1 cellular context compared by ENCODE assay signal in genomic region chr2:190802133-190802532, GRCh38.
TF ChIP-seq lines count a peak whose summit lies in the region.

No MANE protein-coding gene starts in this region.

TF ChIP-seq in SK-N-SH treated with all-trans-retinoic acid at 6 μM for 48 hours, 23 proteins besides CTCF, POLR2A, EP300 and RAD21 (continued from another document):
- TF ChIP-seq ZFP3 (CRISPR knock-in tag; IDR thresholded peaks at IDR 0.05) (no peak), TCF4 (CRISPR knock-in tag; IDR thresholded peaks at IDR 0.05; ENCODE audit: borderline replicate concordance) (no peak), RARB (CRISPR knock-in tag; IDR thresholded peaks at IDR 0.05) (no peak)
